Comparison of ENCODE assay signal across 9 cellular contexts in genomic region chr12:118055865-118056773, GRCh38. TPM values are rescaled to one million over a fixed set of nuclear protein-coding genes. Genes with fewer than 3 reads are reported as not detected.
DNase-seq lines count a peak whose midpoint lies in the region; ATAC-seq and TF ChIP-seq lines count a peak whose summit lies in the region.
"Had no signal": no experiment of that assay in that cellular context is flagged by ENCODE, and none has a peak within 500 bp of the region (broad histone marks: within the 10 kb centered on the region; RNA-seq: fewer than 3 reads in every experiment).

No MANE protein-coding gene starts in this region.

- H3K27ac ChIP-seq in right atrium auricular region, result peak overlapping the region; percentile 60 to 66
- H3K27ac ChIP-seq in upper lobe of right lung, result peak overlapping the region; percentile 36
- no peak overlapping the region for H3K27ac ChIP-seq in lower lobe of right lung

- no peak for ATAC-seq in upper lobe of right lung
- ATAC-seq in HG03565 (IDR thresholded peaks at IDR 0.05; ENCODE audit: unreplicated experiment), result no peak
- ATAC-seq in lower lobe of right lung, result no peak
- ATAC-seq in omental fat pad (ENCODE audit: low FRiP score), result no peak

- intact Hi-C loops in cardiac septum (cut with DNase I) (no loop called here), upper lobe of right lung (cut with DNase I) (no loop called here), lower lobe of right lung (cut with DNase I) (no loop called here)

- H3K4me1 ChIP-seq in right atrium auricular region (peaks cover 0 to 68% of the 10 kb centered on the region in 2 donors), iPS-15b (ENCODE audit: control insufficient read depth, insufficient read depth, low read length) (peaks cover 5% of the 10 kb centered on the region), upper lobe of right lung (peaks cover 60% of the 10 kb centered on the region), lower lobe of right lung (peaks cover 66% of the 10 kb centered on the region)

- no peaks in the 10 kb centered on the region for H3K27me3 ChIP-seq in right atrium auricular region
- no peaks in the 10 kb centered on the region for H3K27me3 ChIP-seq in iPS-15b (ENCODE audit: control insufficient read depth, insufficient read depth, low read length)
- H3K27me3 ChIP-seq in upper lobe of right lung, result no peaks in the 10 kb centered on the region
- no peaks in the 10 kb centered on the region for H3K27me3 ChIP-seq in lower lobe of right lung (ENCODE audit: low read depth)

- peak overlapping the region; percentile 16 for H3K9ac ChIP-seq in iPS-15b (ENCODE audit: low read depth, low read length)

- H3K4me3 ChIP-seq in right atrium auricular region (no peak overlapping the region), iPS-15b (ENCODE audit: low read depth, low read length) (no peak overlapping the region), upper lobe of right lung (no peak overlapping the region), lower lobe of right lung (no peak overlapping the region)

- no peaks in the 10 kb centered on the region for H3K9me3 ChIP-seq in right atrium auricular region
- no peaks in the 10 kb centered on the region for H3K9me3 ChIP-seq in iPS-15b (ENCODE audit: control insufficient read depth, insufficient read depth, low read length)
- H3K9me3 ChIP-seq in upper lobe of right lung, result no peaks in the 10 kb centered on the region
- H3K9me3 ChIP-seq in lower lobe of right lung, result no peaks in the 10 kb centered on the region

- H3K36me3 ChIP-seq in right atrium auricular region, result peaks cover 9% of the 10 kb centered on the region
- peaks cover 14% of the 10 kb centered on the region for H3K36me3 ChIP-seq in iPS-15b (ENCODE audit: control insufficient read depth, insufficient read depth, low read length)
- peaks cover 11% of the 10 kb centered on the region for H3K36me3 ChIP-seq in upper lobe of right lung
- H3K36me3 ChIP-seq in lower lobe of right lung, result peaks cover 11% of the 10 kb centered on the region

- TF ChIP-seq CTCF in right atrium auricular region (IDR thresholded peaks at IDR 0.05) (no peak), upper lobe of right lung (IDR thresholded peaks at IDR 0.05) (no peak), lower lobe of right lung (IDR thresholded peaks at IDR 0.05) (no peak), omental fat pad (IDR thresholded peaks at IDR 0.05) (no peak)

- DNase-seq in right atrium auricular region (ENCODE audit: low spot score), result no peak
- no peak for DNase-seq in cardiac septum (ENCODE audit: low spot score)
- peak; percentile 49 to 72 for DNase-seq in SHP77 (lab: John Stamatoyannopoulos, UW)
- no peak for DNase-seq in upper lobe of right lung
- no peak for DNase-seq in lower lobe of right lung
- DNase-seq in omental fat pad (ENCODE audit: low spot score), result no peak
- DNase-seq: cortex of kidney had no signal

RNA-seq across cellular contexts. Expression of gene WSB2, which starts 4.9 kb away (rescaled TPM):
- total RNA-seq in right atrium auricular region, result 10 to 100 TPM; 72.3 to 86.3 TPM
- total RNA-seq in cardiac septum, result 95.3 TPM
- 89.1 TPM for total RNA-seq in upper lobe of right lung
- total RNA-seq in lower lobe of right lung, result 75.1 TPM
- total RNA-seq in omental fat pad, result 10 to 100 TPM; 41.1 to 87.8 (median 65.3) TPM

RNA-seq across cellular contexts. Expression of gene RFC5, which starts 39.6 kb away (rescaled TPM):
- total RNA-seq in right atrium auricular region (1 to 10 TPM; 4.0 to 5.8 TPM), cardiac septum (2.6 TPM), upper lobe of right lung (8.0 TPM), lower lobe of right lung (7.3 TPM), omental fat pad (10 to 100 TPM in 1 of 4 donors, 1 to 10 TPM in 3; 4.7 to 14.8 (median 6.4) TPM)

RNA-seq across cellular contexts. Expression of gene VSIG10, which starts 47.7 kb away (rescaled TPM):
- 10 to 100 TPM; 11.0 to 12.4 TPM for total RNA-seq in right atrium auricular region
- total RNA-seq in cardiac septum, result 10.0 TPM
- 52.4 TPM for total RNA-seq in upper lobe of right lung
- total RNA-seq in lower lobe of right lung, result 51.7 TPM
- total RNA-seq in omental fat pad, result 10 to 100 TPM; 16.2 to 73.9 (median 28.0) TPM

Comparison
In these comparisons a context has a peak if more than half of its experiments do, and no peak if none do; other contexts are left out.
1. DNase-seq: peak in SHP77 (2 of 2); none in right atrium auricular region (single experiment), cardiac septum (single experiment), upper lobe of right lung (single experiment), lower lobe of right lung (single experiment) and omental fat pad (single experiment).